27 cellular contexts compared by ENCODE assay signal in the genomic region with DNA sequence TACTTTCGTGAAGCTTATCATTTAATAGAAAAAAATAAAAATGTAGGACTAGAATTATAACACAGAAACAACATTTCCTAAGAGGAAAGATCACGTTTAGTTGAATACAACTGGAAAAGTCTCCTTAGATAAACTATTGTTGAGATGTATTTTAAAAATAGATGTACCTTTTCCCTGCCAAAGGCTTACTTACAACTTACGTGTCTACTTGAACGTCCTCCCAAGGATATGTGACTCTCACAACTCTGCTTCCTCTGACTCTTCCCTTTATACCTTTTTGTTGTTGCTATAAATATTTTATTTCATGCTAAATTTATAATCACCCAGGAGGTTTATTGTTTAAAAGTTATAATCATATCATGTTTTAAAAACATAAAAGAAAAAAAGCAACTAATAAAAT.
"Had no signal": no experiment of that assay in that cellular context is flagged by ENCODE, and none has a peak within 500 bp of the region (broad histone marks: within the 10 kb centered on the region; RNA-seq: fewer than 3 reads in every experiment).

No MANE protein-coding gene starts in this region.

- H3K9me3 ChIP-seq: stomach, suprapubic skin, testis, thoracic aorta, thyroid gland, tibial artery, tibial nerve, transverse colon, upper lobe of left lung, upper lobe of right lung, uterus, vagina had no signal

- H3K27me3 ChIP-seq: stomach, suprapubic skin, testis, thyroid gland, tibial artery, tibial nerve, transverse colon, upper lobe of left lung, upper lobe of right lung, uterus, vagina had no signal

- H3K4me3 ChIP-seq: stomach, suprapubic skin, testis, thoracic aorta, thyroid gland, tibial artery, tibial nerve, transverse colon, upper lobe of left lung, upper lobe of right lung, uterus, vagina had no signal

- ATAC-seq: stimulated activated effector memory CD8-positive, alpha-beta T cell treated with anti-CD3 and anti-CD28 coated beads, Interleukin-12 subunit alpha, Interleukin-12 subunit beta, amount 100 ng/mL, for 72 hours; stimulated activated memory B cell treated with anti-CD40 and anti-IgM and Interleukin-4, amounts not matched to agents 10 μg/mL and 1 μg/mL and 100 μg/mL, for 72 hours; stimulated activated naive B cell treated with anti-CD40 and anti-IgM and Interleukin-4, amounts not matched to agents 10 μg/mL and 1 μg/mL and 100 μg/mL, for 72 hours; stimulated activated naive CD8-positive, alpha-beta T cell treated with anti-CD3 and anti-CD28 coated beads, Interleukin-15, amount 100 ng/mL, for 72 hours; stimulated activated naive CD8-positive, alpha-beta T cell treated with anti-CD3 and anti-CD28 coated beads, Interleukin-15, Interleukin-2, amounts not matched to agents 100 U/mL and 50 U/mL, for 24 hours; upper lobe of right lung had no signal

- DNase-seq: stimulated activated CD4-positive, alpha-beta T cell treated with anti-CD3 and anti-CD28 coated beads, Interleukin-2, amount 100 ng/mL, for 48 hours; stimulated activated CD4-positive, alpha-beta T cell treated with anti-CD3 and anti-CD28 coated beads, Interleukin-4, amount 100 ng/mL, for 1 hour; stimulated activated CD4-positive, alpha-beta T cell treated with anti-CD3 and anti-CD28 coated beads, Interleukin-4, amount 100 ng/mL, for 24 hours; stimulated activated CD4-positive, alpha-beta T cell treated with anti-CD3 and anti-CD28 coated beads, Interleukin-4, amount 100 ng/mL, for 4 hours; stimulated activated CD8-positive, alpha-beta memory T cell treated with anti-CD3 and anti-CD28 coated beads, Interleukin-4, amount 100 ng/mL, for 48 hours; stimulated activated naive B cell treated with anti-CD40 and anti-IgM and Interleukin-4, amounts not matched to agents 10 μg/mL and 1 μg/mL and 100 μg/mL, for 72 hours; stimulated activated naive CD4-positive, alpha-beta T cell; stimulated activated naive CD4-positive, alpha-beta T cell treated with Interleukin-2 at 50 U/mL for 16 hours; stimulated activated naive CD8-positive, alpha-beta T cell treated with anti-CD3 and anti-CD28 coated beads, Interleukin-15, amount 100 ng/mL, for 72 hours; stimulated activated naive CD8-positive, alpha-beta T cell treated with anti-CD3 and anti-CD28 coated beads, Interleukin-15, Interleukin-2, amounts not matched to agents 100 U/mL and 50 U/mL, for 24 hours; stomach; substantia nigra; testis; thyroid gland; tibial artery; transverse colon; trophoblast cell; upper lobe of left lung; upper lobe of right lung; uterus had no signal

- H3K36me3 ChIP-seq: stomach, suprapubic skin, thoracic aorta, thyroid gland, tibial artery, tibial nerve, transverse colon, upper lobe of left lung, upper lobe of right lung, uterus, vagina had no signal

- FAIRE-seq: urothelium cell line had no signal

- H3K27ac ChIP-seq: stomach, suprapubic skin, testis, thoracic aorta, thyroid gland, tibial artery, tibial nerve, transverse colon, upper lobe of left lung, upper lobe of right lung, uterus, vagina had no signal

- H3K4me1 ChIP-seq: stomach, suprapubic skin, testis, thyroid gland, tibial artery, tibial nerve, transverse colon, upper lobe of left lung, upper lobe of right lung, uterus, vagina had no signal
